In genomic region chr6:146857180-146857959, GRCh38 we compare ENCODE assay signal across 8 cellular contexts.
DNase-seq lines count a peak whose midpoint lies in the region; ATAC-seq and TF ChIP-seq lines count a peak whose summit lies in the region.

No MANE protein-coding gene starts in this region.

- intact Hi-C loops in adrenal gland (cut with DNase I) = loop anchor here (5.0 to 10.0 kb wide), 2 partner anchors 345 to 427 kb away; partner anchors contain the start of gene STXBP5 (in 1 of the 2)
- intact Hi-C loops in left ventricle myocardium inferior (cut with micrococcal nuclease) = loop anchor here (5.0 kb wide), 1 partner anchor 430 kb away; no protein-coding TSS in a partner anchor
- intact Hi-C loops in posterior cingulate gyrus (cut with DNase I) = loop anchor here (1.0 to 5.0 kb wide), 3 partner anchors 345 to 1310 kb away; partner anchors contain the start of gene STXBP5
- intact Hi-C loops in upper lobe of right lung (cut with DNase I) = no loop called here

- no peaks in the 10 kb centered on the region for H3F3A ChIP-seq in SU-DHL-6 (ENCODE audit: insufficient read depth)

- peak overlapping the region; percentile 79 for H2AFZ ChIP-seq in SU-DHL-6 (ENCODE audit: low read depth, low read length, severe bottlenecking)

- H3K79me2 ChIP-seq in SU-DHL-6 (ENCODE audit: insufficient read depth, low read length) = no peaks in the 10 kb centered on the region

- WGBS in adrenal gland, 4 donors = 15 to 20% (median 18%) methylated on average over 21 to 27 of the region's 27 CpGs

- H3K9ac ChIP-seq in SU-DHL-6 (ENCODE audit: low read length) = peak overlapping the region; percentile 25

- H3K4me3 ChIP-seq in GM12875 (ENCODE audit: low read depth, low read length) = no peak overlapping the region
- peak overlapping the region; percentile 7 for H3K4me3 ChIP-seq in SU-DHL-6 (ENCODE audit: insufficient read depth, low read length, poor library complexity, severe bottlenecking)
- peak overlapping the region in 1 of 4 donors; percentile 47 for H3K4me3 ChIP-seq in adrenal gland
- H3K4me3 ChIP-seq in left ventricle myocardium inferior = peak overlapping the region; percentile 60
- peak overlapping the region; percentile 30 for H3K4me3 ChIP-seq in upper lobe of right lung

- no peaks in the 10 kb centered on the region for H3K9me2 ChIP-seq in SU-DHL-6 (replicated peaks; ENCODE audit: insufficient read depth, low read length)

- H3K4me1 ChIP-seq in adrenal gland (replicated peaks in 1 of 2) = peaks cover 0 to 8% of the 10 kb centered on the region in 2 donors
- no peaks in the 10 kb centered on the region for H3K4me1 ChIP-seq in left ventricle myocardium inferior
- H3K4me1 ChIP-seq in upper lobe of right lung = no peaks in the 10 kb centered on the region

- no peak overlapping the region for H3K27ac ChIP-seq in SU-DHL-6 (ENCODE audit: low read depth, low read length)
- H3K27ac ChIP-seq in adrenal gland = peak overlapping the region in 3 of 5 donors; percentile 24 to 75 (median 73)
- peak overlapping the region; percentile 76 for H3K27ac ChIP-seq in left ventricle myocardium inferior (replicated peaks)
- H3K27ac ChIP-seq in upper lobe of right lung = peak overlapping the region; percentile 61

- no peaks in the 10 kb centered on the region for H4K20me1 ChIP-seq in SU-DHL-6 (ENCODE audit: low read depth, low read length)

- DNase-seq in NCI-H1105 (lab: John Stamatoyannopoulos, UW) (peak; percentile 53), adrenal gland (peak; percentile 88 to 96 (median 90)), left ventricle myocardium inferior (peak; percentile 87), posterior cingulate gyrus (peak; percentile 81 to 98 (median 89)), upper lobe of right lung (peak; percentile 90)

- H3K9me3 ChIP-seq in SU-DHL-6 (ENCODE audit: insufficient read depth, low read length) (no peaks in the 10 kb centered on the region), adrenal gland (replicated peaks in 1 of 3) (no peaks in the 10 kb centered on the region), left ventricle myocardium inferior (replicated peaks) (no peaks in the 10 kb centered on the region), upper lobe of right lung (no peaks in the 10 kb centered on the region)

- H3K36me3 ChIP-seq in SU-DHL-6 (ENCODE audit: low read length) = no peaks in the 10 kb centered on the region
- no peaks in the 10 kb centered on the region for H3K36me3 ChIP-seq in adrenal gland (replicated peaks in 1 of 2)
- no peaks in the 10 kb centered on the region for H3K36me3 ChIP-seq in left ventricle myocardium inferior
- no peaks in the 10 kb centered on the region for H3K36me3 ChIP-seq in upper lobe of right lung

- peak; percentile 95 for TF ChIP-seq CTCF in GM12875 (IDR thresholded peaks at IDR 0.05; ENCODE audit: borderline replicate concordance, insufficient read depth, low read depth, low read length)
- TF ChIP-seq CTCF in SU-DHL-6 (IDR thresholded peaks at IDR 0.05; ENCODE audit: insufficient read depth, low read length, poor library complexity, severe bottlenecking) = peak; percentile 94
- TF ChIP-seq CTCF in adrenal gland (IDR thresholded peaks at IDR 0.05) = peak; percentile 97 to 100 (median 99)
- TF ChIP-seq CTCF in left ventricle myocardium inferior (IDR thresholded peaks at IDR 0.05; ENCODE audit: borderline replicate concordance) = peak; percentile 99
- TF ChIP-seq CTCF in upper lobe of right lung (IDR thresholded peaks at IDR 0.05) = peak; percentile 100

- peak; percentile 93 for ATAC-seq in HG02763 (IDR thresholded peaks at IDR 0.05; ENCODE audit: unreplicated experiment)
- peak; percentile 99 for ATAC-seq in upper lobe of right lung

- peak in 1 of 2 donors; percentile 24 for TF ChIP-seq POLR2A in adrenal gland (IDR thresholded peaks at IDR 0.05)

- peak overlapping the region; percentile 49 for H3K4me2 ChIP-seq in SU-DHL-6 (ENCODE audit: low read depth, low read length, poor library complexity, severe bottlenecking)

- H3K27me3 ChIP-seq in SU-DHL-6 (ENCODE audit: low read length) (no peaks in the 10 kb centered on the region), adrenal gland (no peaks in the 10 kb centered on the region), left ventricle myocardium inferior (ENCODE audit: low read depth) (no peaks in the 10 kb centered on the region), upper lobe of right lung (no peaks in the 10 kb centered on the region)
